ENCODE assay signal across 9 cellular contexts in the genomic region with DNA sequence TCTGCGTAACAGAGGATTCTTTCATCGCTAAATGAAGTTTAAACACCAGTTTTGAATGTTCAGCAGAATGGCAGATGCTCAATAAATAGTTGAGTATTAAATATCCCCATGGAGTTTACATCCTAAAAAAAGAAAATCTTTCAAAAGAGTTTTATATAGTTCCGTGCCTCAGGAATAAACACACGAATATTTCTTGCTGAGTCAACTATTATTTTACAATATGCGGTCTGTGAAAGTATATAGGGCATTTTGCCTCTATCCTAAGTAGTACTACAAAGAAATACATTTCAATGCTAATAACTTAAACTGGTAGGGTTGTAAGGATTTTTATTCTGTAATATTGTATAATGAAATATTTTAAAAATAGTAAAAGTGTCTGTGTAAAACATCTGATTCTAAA. TPM values are rescaled to one million over a fixed set of nuclear protein-coding genes. Genes with fewer than 3 reads are reported as not detected.
DNase-seq lines count a peak whose midpoint lies in the region; ATAC-seq and TF ChIP-seq lines count a peak whose summit lies in the region.
"Had no signal": no experiment of that assay in that cellular context is flagged by ENCODE, and none has a peak within 500 bp of the region (broad histone marks: within the 10 kb centered on the region; RNA-seq: fewer than 3 reads in every experiment).

No MANE protein-coding gene starts in this region.

- no peak for TF ChIP-seq CTCF in AG04450 (IDR thresholded peaks at IDR 0.05; ENCODE audit: low read depth, low read length)
- no peak for TF ChIP-seq CTCF in KMS-11 (conservative IDR thresholded peaks at IDR 0.05; ENCODE audit: low read depth, low read length)
- TF ChIP-seq CTCF in chondrocyte (IDR thresholded peaks at IDR 0.05): no peak

- peak overlapping the region; percentile 97 for H3K4me3 Mint-ChIP-seq in chondrocyte (ENCODE audit: unreplicated experiment)
- H3K4me3 Mint-ChIP-seq in naive thymus-derived CD4-positive, alpha-beta T cell: peak overlapping the region; percentile 69 to 96 (median 93)

- H3K27ac Mint-ChIP-seq in chondrocyte (ENCODE audit: unreplicated experiment): peak overlapping the region; percentile 98
- peak overlapping the region in 8 of 9 donors; percentile 62 to 98 (median 96) for H3K27ac Mint-ChIP-seq in naive thymus-derived CD4-positive, alpha-beta T cell

- H3K9me3 Mint-ChIP-seq in chondrocyte (ENCODE audit: low read depth): no peaks in the 10 kb centered on the region
- peaks cover 0 to 5% (median 1%) of the 10 kb centered on the region in 11 donors for H3K9me3 Mint-ChIP-seq in naive thymus-derived CD4-positive, alpha-beta T cell

- POLR2A ChIA-PET in AG04450 (lab: Yijun Ruan, JAX): no interaction called here
- POLR2A ChIA-PET in naive thymus-derived CD4-positive, alpha-beta T cell (lab: Charles Lee): no interaction called here

- intact Hi-C loops in naive thymus-derived CD4-positive, alpha-beta T cell (cut with micrococcal nuclease): loop anchor here (1.0 to 10.0 kb wide), 7 partner anchors 8 to 1727 kb away; a partner anchor contains a TSS

- no peaks in the 10 kb centered on the region for H3K27me3 Mint-ChIP-seq in chondrocyte (ENCODE audit: low read depth)
- H3K27me3 Mint-ChIP-seq in naive thymus-derived CD4-positive, alpha-beta T cell: no peaks in the 10 kb centered on the region

- peaks cover 34% of the 10 kb centered on the region for H3K4me1 Mint-ChIP-seq in chondrocyte (ENCODE audit: low read depth)
- H3K4me1 Mint-ChIP-seq in naive thymus-derived CD4-positive, alpha-beta T cell: peaks cover 29 to 67% (median 58%) of the 10 kb centered on the region in 7 donors

- H3K4me3 ChIP-seq in AG04450 (ENCODE audit: low read depth, low read length): peak overlapping the region; percentile 85
- H3K4me3 ChIP-seq in KMS-11 (IDR thresholded peaks at IDR 0.05; ENCODE audit: insufficient read depth, low read depth, low read length): no peak overlapping the region
- peak overlapping the region; percentile 93 for H3K4me3 ChIP-seq in naive thymus-derived CD4-positive, alpha-beta T cell (ENCODE audit: low read length)

- H3K79me2 ChIP-seq in KMS-11 (ENCODE audit: insufficient read depth, low read depth): peaks cover 90% of the 10 kb centered on the region

- no peaks in the 10 kb centered on the region for H3K27me3 ChIP-seq in AG04450 (ENCODE audit: control insufficient read depth, insufficient read depth, low read length)
- H3K27me3 ChIP-seq in KMS-11 (ENCODE audit: insufficient read depth, low read depth): no peaks in the 10 kb centered on the region
- H3K27me3 ChIP-seq in naive thymus-derived CD4-positive, alpha-beta T cell (ENCODE audit: control insufficient read depth in 2 of 2, insufficient read depth in 2 of 2, low read length in 2 of 2): no peaks in the 10 kb centered on the region

- 0 out of 2 replicates have a peak, but pooled peaks cover 9% of the 10 kb centered on the region for H4K20me1 ChIP-seq in KMS-11 (ENCODE audit: insufficient read depth)

- H3K36me3 ChIP-seq in KMS-11 (ENCODE audit: insufficient read depth): no peaks in the 10 kb centered on the region; the same call in 1 of the 2 replicates
- peaks cover 0 to 11% (median 0%) of the 10 kb centered on the region in 3 experiments for H3K36me3 ChIP-seq in naive thymus-derived CD4-positive, alpha-beta T cell (ENCODE audit: control insufficient read depth in 2 of 3, insufficient read depth in 3 of 3, low read length in 3 of 3)

- H3K4me1 ChIP-seq in KMS-11 (ENCODE audit: low read depth, poor library complexity, severe bottlenecking): peaks cover 58% of the 10 kb centered on the region
- H3K4me1 ChIP-seq in naive thymus-derived CD4-positive, alpha-beta T cell (ENCODE audit: control insufficient read depth in 2 of 2, insufficient read depth in 2 of 2, low read length in 2 of 2): peaks cover 6 to 13% of the 10 kb centered on the region in 2 donors

- H3K9ac ChIP-seq in KMS-11: peak overlapping the region; percentile 91

- CTCF ChIA-PET in AG04450 (lab: Charles Lee): interaction anchor here (1.2 to 1.3 kb wide), 2 partner anchors 9 to 372 kb away, joined by 7 to 8 read pairs; no protein-coding TSS in a partner anchor
- CTCF ChIA-PET in naive thymus-derived CD4-positive, alpha-beta T cell (lab: Charles Lee): interaction anchor here (1.0 kb wide), 1 partner anchor 80 kb away, joined by 3 read pairs; no protein-coding TSS in a partner anchor

- peaks cover 2% of the 10 kb centered on the region for H3K36me3 Mint-ChIP-seq in chondrocyte (ENCODE audit: low read depth)
- H3K36me3 Mint-ChIP-seq in naive thymus-derived CD4-positive, alpha-beta T cell: peaks cover 4 to 36% (median 11%) of the 10 kb centered on the region in 5 donors

- H3K9me3 ChIP-seq in AG04450 (ENCODE audit: control insufficient read depth, insufficient read depth, low read length): no peaks in the 10 kb centered on the region
- no peaks in the 10 kb centered on the region for H3K9me3 ChIP-seq in naive thymus-derived CD4-positive, alpha-beta T cell (ENCODE audit: control insufficient read depth in 2 of 3, low read length in 3 of 3)
- H3K9me3 ChIP-seq: mucosa of descending colon had no signal

- H3K27ac ChIP-seq in AG04450 (ENCODE audit: low read depth, low read length) (no peak overlapping the region), KMS-11 (peak overlapping the region; percentile 95)
- peak overlapping the region; percentile 92 for H3K27ac ChIP-seq in naive thymus-derived CD4-positive, alpha-beta T cell (ENCODE audit: low read depth, low read length)

- DNase-seq in AG04450 (ENCODE audit: low read depth, low spot score): no peak
- no peak for DNase-seq in chondrocyte (ENCODE audit: low spot score)
- no peak for DNase-seq in naive thymus-derived CD4-positive, alpha-beta T cell
- no peak for DNase-seq in epidermal melanocyte (ENCODE audit: insufficient read length, low spot score)

- H2AFZ ChIP-seq in KMS-11 (ENCODE audit: low read depth): peak overlapping the region; percentile 78

- peak overlapping the region; percentile 59 for H3K4me2 ChIP-seq in KMS-11

- no peak for ATAC-seq in naive thymus-derived CD4-positive, alpha-beta T cell
- ATAC-seq in GM21390 (IDR thresholded peaks at IDR 0.05; ENCODE audit: unreplicated experiment) (no peak), GM21381 (IDR thresholded peaks at IDR 0.05; ENCODE audit: unreplicated experiment) (no peak), HG02610 (IDR thresholded peaks at IDR 0.05; ENCODE audit: unreplicated experiment) (no peak)

RNA-seq across cellular contexts. Expression of a gene that starts 1.3 kb away (rescaled TPM):
- polyA plus RNA-seq in AG04450 (2011; rRNA removed): 6.8 and 8.8 TPM in 2 replicates
- polyA minus RNA-seq in AG04450 (2011; rRNA and poly(A)+ RNA removed): 1.8 and 3.3 TPM in 2 replicates
- 9.3 to 10.3 TPM (median 9.7 TPM) in 3 replicates for total RNA-seq in chondrocyte
- total RNA-seq in naive thymus-derived CD4-positive, alpha-beta T cell: 10 to 100 TPM; 31.2 to 46.5 (median 38.4) TPM
- 10 to 100 TPM; 21.2 to 27.7 TPM for polyA plus RNA-seq in naive thymus-derived CD4-positive, alpha-beta T cell

RNA-seq across cellular contexts. Expression of a gene that starts 1.5 kb away (rescaled TPM):
- polyA plus RNA-seq in AG04450 (2011; rRNA removed): 9.3 and 11.8 TPM in 2 replicates
- polyA minus RNA-seq in AG04450 (2011; rRNA and poly(A)+ RNA removed): 2.2 and 4.9 TPM in 2 replicates
- total RNA-seq in chondrocyte: 14.5 to 16.5 TPM (median 16.4 TPM) in 3 replicates
- 10 to 100 TPM; 15.2 to 50.2 (median 27.5) TPM for total RNA-seq in naive thymus-derived CD4-positive, alpha-beta T cell
- polyA plus RNA-seq in naive thymus-derived CD4-positive, alpha-beta T cell: 10 to 100 TPM; 10.7 to 11.0 TPM

RNA-seq across cellular contexts. Expression of a gene that starts 56.4 kb away (rescaled TPM):
- polyA plus RNA-seq in AG04450 (2011; rRNA removed): 0.14 and 0.33 TPM in 2 replicates
- polyA minus RNA-seq in AG04450 (2011; rRNA and poly(A)+ RNA removed): 0.26 and 1.2 TPM in 2 replicates
- 0.92 to 6.6 TPM (median 1.6 TPM) in 3 replicates for total RNA-seq in chondrocyte
- 1 to 10 TPM; 1.1 to 7.1 (median 3.1) TPM for total RNA-seq in naive thymus-derived CD4-positive, alpha-beta T cell
- under 1 TPM; 0.79 to 0.92 TPM for polyA plus RNA-seq in naive thymus-derived CD4-positive, alpha-beta T cell
